Comparison of ENCODE assay signal across 1 cellular context in genomic region chr3:102756706-102757105, GRCh38.
TF ChIP-seq lines count a peak whose summit lies in the region.

No MANE protein-coding gene starts in this region.

TF ChIP-seq in GM23338, 12 proteins besides CTCF, POLR2A, EP300 and RAD21 (continued from another document):
- TF ChIP-seq ETS1 (IDR thresholded peaks at IDR 0.05) (no peak), ZNF331 (CRISPR knock-in tag; IDR thresholded peaks at IDR 0.05; ENCODE audit: low read depth) (no peak), JUNB (IDR thresholded peaks at IDR 0.05; ENCODE audit: unreplicated experiment) (no peak), POLR2AphosphoS5 (IDR thresholded peaks at IDR 0.05; ENCODE audit: low read depth) (no peak), REST (IDR thresholded peaks at IDR 0.05; ENCODE audit: unreplicated experiment) (no peak), ZNF462 (CRISPR knock-in tag; IDR thresholded peaks at IDR 0.05) (no peak), NANOG (IDR thresholded peaks at IDR 0.05; ENCODE audit: borderline replicate concordance) (no peak), EZH2phosphoT487 (IDR thresholded peaks at IDR 0.05; ENCODE audit: unreplicated experiment) (no peak)
